8 cellular contexts compared by ENCODE assay signal in genomic region chr19:8208119-8208709, GRCh38. TPM values are rescaled to one million over a fixed set of nuclear protein-coding genes. Genes with fewer than 3 reads are reported as not detected.
DNase-seq lines count a peak whose midpoint lies in the region; ATAC-seq and TF ChIP-seq lines count a peak whose summit lies in the region.

No MANE protein-coding gene starts in this region.

- TF ChIP-seq CTCF in GM10266 (IDR thresholded peaks at IDR 0.05; ENCODE audit: control insufficient read depth, insufficient read depth, low read depth, missing control alignments) (no peak), SU-DHL-6 (IDR thresholded peaks at IDR 0.05; ENCODE audit: insufficient read depth, low read length, poor library complexity, severe bottlenecking) (no peak), heart right ventricle (IDR thresholded peaks at IDR 0.05) (no peak)

- H3K9me3 ChIP-seq in SU-DHL-6 (ENCODE audit: insufficient read depth, low read length) (no peaks in the 10 kb centered on the region), heart right ventricle (no peaks in the 10 kb centered on the region)

- peak in 4 of 8 donors; percentile 4 to 20 (median 8) for ATAC-seq in heart right ventricle
- ATAC-seq in GM18870 (IDR thresholded peaks at IDR 0.05; ENCODE audit: unreplicated experiment) = no peak

- peak overlapping the region; percentile 41 for H3K4me3 ChIP-seq in SU-DHL-6 (ENCODE audit: insufficient read depth, low read length, poor library complexity, severe bottlenecking)
- H3K4me3 ChIP-seq in heart right ventricle = peak overlapping the region; percentile 74 to 92 (median 84)
- H3K4me3 ChIP-seq in rectal smooth muscle tissue (ENCODE audit: low read length) = peak overlapping the region; percentile 65

- H3K36me3 ChIP-seq in SU-DHL-6 (ENCODE audit: low read length) = no peaks in the 10 kb centered on the region
- H3K36me3 ChIP-seq in heart right ventricle = no peaks in the 10 kb centered on the region
- H3K36me3 ChIP-seq in rectal smooth muscle tissue (ENCODE audit: control insufficient read depth, insufficient read depth, low read length) = no peaks in the 10 kb centered on the region

- intact Hi-C loops in heart right ventricle (cut with DNase I) = loop anchor here in 3 of 10 donors (2.0 to 5.0 kb wide), 3 partner anchors 43 to 45 kb away; no protein-coding TSS in a partner anchor

- H2AFZ ChIP-seq in SU-DHL-6 (ENCODE audit: low read depth, low read length, severe bottlenecking) = no peak overlapping the region

- H3K4me2 ChIP-seq in SU-DHL-6 (ENCODE audit: low read depth, low read length, poor library complexity, severe bottlenecking) = peak overlapping the region; percentile 58

- H3K27me3 ChIP-seq in SU-DHL-6 (ENCODE audit: low read length) = no peaks in the 10 kb centered on the region
- H3K27me3 ChIP-seq in heart right ventricle = peaks cover 0 to 18% (median 0%) of the 10 kb centered on the region in 7 donors
- no peaks in the 10 kb centered on the region for H3K27me3 ChIP-seq in rectal smooth muscle tissue (ENCODE audit: control insufficient read depth, insufficient read depth, low read length)

- DNase-seq in GM10266 (ENCODE audit: extremely low spot score) = peak; percentile 37
- peak in 1 of 2 donors; percentile 27 for DNase-seq in heart right ventricle
- DNase-seq in SIG-M5 (lab: John Stamatoyannopoulos, UW) = no peak
- DNase-seq in NCI-H2196 (lab: John Stamatoyannopoulos, UW; ENCODE audit: unreplicated experiment) = no peak
- DNase-seq in NK-92 treated with Interleukin-12 subunit alpha and Interleukin-12 subunit beta, amount 100 ng/mL, for 24 hours (lab: John Stamatoyannopoulos, UW) = no peak

- peaks cover 15% of the 10 kb centered on the region; the same call in 1 of the 2 replicates for H3K79me2 ChIP-seq in SU-DHL-6 (ENCODE audit: insufficient read depth, low read length)

- H3K9ac ChIP-seq in SU-DHL-6 (ENCODE audit: low read length) (peak overlapping the region; percentile 50; the same call in 1 of the 2 replicates), rectal smooth muscle tissue (ENCODE audit: low read length) (peak overlapping the region; percentile 21)

- no peaks in the 10 kb centered on the region for H4K20me1 ChIP-seq in SU-DHL-6 (ENCODE audit: low read depth, low read length)

- WGBS in heart right ventricle, 2 donors = 42 to 45% methylated on average over 26 of the region's 26 CpGs

- H3K9me2 ChIP-seq in SU-DHL-6 (replicated peaks; ENCODE audit: insufficient read depth, low read length) = no peaks in the 10 kb centered on the region

- H3K27ac ChIP-seq in SU-DHL-6 (ENCODE audit: low read depth, low read length) = no peak overlapping the region
- peak overlapping the region in 9 of 10 donors; percentile 60 to 89 (median 82) for H3K27ac ChIP-seq in heart right ventricle
- H3K27ac ChIP-seq in rectal smooth muscle tissue (ENCODE audit: low read depth, low read length) = peak overlapping the region; percentile 79

- H3F3A ChIP-seq in SU-DHL-6 (ENCODE audit: insufficient read depth) = peaks cover 4% of the 10 kb centered on the region; the same call in 1 of the 2 replicates

- H3K4me1 ChIP-seq in heart right ventricle (peaks cover 0 to 25% (median 18%) of the 10 kb centered on the region in 9 donors), rectal smooth muscle tissue (ENCODE audit: control insufficient read depth, insufficient read depth, low read length) (peaks cover 7% of the 10 kb centered on the region)

RNA-seq across cellular contexts. Expression of gene CERS4, which starts 1.0 kb away (rescaled TPM):
- total RNA-seq in heart right ventricle = 10 to 100 TPM; 13.9 to 25.0 (median 17.7) TPM
- 10 to 100 TPM; 19.5 to 28.9 TPM for polyA plus RNA-seq in heart right ventricle

RNA-seq across cellular contexts. Expression of gene FBN3, which starts 58.8 kb away (rescaled TPM):
- total RNA-seq in heart right ventricle = under 1 TPM in 3 of 10 donors, not detected in 7; 0.05 to 0.26 (median 0.06) TPM
- not detected for polyA plus RNA-seq in heart right ventricle
